Comparison of ENCODE assay signal across 14 cellular contexts in genomic region chr12:54140958-54141388, GRCh38. TPM values are rescaled to one million over a fixed set of nuclear protein-coding genes. Genes with fewer than 3 reads are reported as not detected.
DNase-seq lines count a peak whose midpoint lies in the region; ATAC-seq and TF ChIP-seq lines count a peak whose summit lies in the region.
"Had no signal": no experiment of that assay in that cellular context is flagged by ENCODE, and none has a peak within 500 bp of the region (broad histone marks: within the 10 kb centered on the region; RNA-seq: fewer than 3 reads in every experiment).

No MANE protein-coding gene starts in this region.

- peak overlapping the region; percentile 57 for H2AFZ ChIP-seq in osteoblast (ENCODE audit: low read length)

- no peaks in the 10 kb centered on the region for H3K79me2 ChIP-seq in osteoblast (ENCODE audit: insufficient read depth, low read length)

- DNase-seq in DMS 273 (lab: John Stamatoyannopoulos, UW; ENCODE audit: unreplicated experiment) (peak; percentile 53), DMS 273 treated with DMSO at 0.1 percent for 48 hours (lab: John Stamatoyannopoulos, UW) (no peak), Right ventricle myocardium superior (peak; percentile 48), osteoblast (ENCODE audit: insufficient read length, low spot score, missing footprints) (peak; percentile 84), vagina (ENCODE audit: extremely low spot score in 2 of 2) (no peak)
- DNase-seq in stimulated activated CD4-positive, alpha-beta T cell treated with anti-CD3 and anti-CD28 coated beads, Interleukin-4, amount 100 ng/mL, for 24 hours = no peak
- DNase-seq: activated CD8-positive, alpha-beta memory T cell treated with anti-CD3 and anti-CD28 coated beads, Interleukin-2, amount 10 ng/mL, durations not matched to agents 7 days and 5 days; Kasumi-1; natural killer cell; NCI-H2081 treated with DMSO at 0.1 percent for 48 hours; stimulated activated naive CD4-positive, alpha-beta T cell had no signal

- intact Hi-C loops in Right ventricle myocardium superior (cut with DNase I) (no loop called here), vagina (cut with DNase I) (no loop called here)

- no peaks in the 10 kb centered on the region for H3K36me3 ChIP-seq in osteoblast (ENCODE audit: insufficient read depth, low read length)
- no peaks in the 10 kb centered on the region for H3K36me3 ChIP-seq in vagina

- no peak overlapping the region for H3K27ac ChIP-seq in osteoblast (ENCODE audit: low read depth, low read length)
- H3K27ac ChIP-seq in vagina = peak overlapping the region; percentile 73
- H3K27ac ChIP-seq: 22Rv1 had no signal

- TF ChIP-seq POLR2A in vagina (IDR thresholded peaks at IDR 0.05) = no peak

- TF ChIP-seq CTCF in osteoblast (IDR thresholded peaks at IDR 0.05; ENCODE audit: extremely low read depth, low read depth, low read length) (no peak), vagina (IDR thresholded peaks at IDR 0.05) (no peak)

- peak overlapping the region; percentile 40 for H3K4me2 ChIP-seq in osteoblast (ENCODE audit: insufficient read depth, low read length)

- ATAC-seq in Right ventricle myocardium superior (ENCODE audit: poor library complexity) = peak; percentile 73
- ATAC-seq in GM18502 (IDR thresholded peaks at IDR 0.05; ENCODE audit: poor library complexity, unreplicated experiment) = no peak
- no peak for ATAC-seq in GM21390 (IDR thresholded peaks at IDR 0.05; ENCODE audit: unreplicated experiment)
- ATAC-seq: activated CD8-positive, alpha-beta memory T cell treated with anti-CD3 and anti-CD28 coated beads, Interleukin-2, amount 10 ng/mL, durations not matched to agents 7 days and 5 days; natural killer cell had no signal

- H3K4me3 ChIP-seq in osteoblast (ENCODE audit: insufficient read depth, low read length) = peak overlapping the region; percentile 8
- H3K4me3 ChIP-seq in vagina = no peak overlapping the region

- H3K9me3 ChIP-seq in osteoblast (ENCODE audit: low read depth, low read length) = no peaks in the 10 kb centered on the region
- no peaks in the 10 kb centered on the region for H3K9me3 ChIP-seq in vagina

- H3K27me3 ChIP-seq in osteoblast (ENCODE audit: insufficient read depth, low read length) (no peaks in the 10 kb centered on the region), vagina (no peaks in the 10 kb centered on the region)

- peaks cover 21% of the 10 kb centered on the region for H3K4me1 ChIP-seq in osteoblast (ENCODE audit: insufficient read depth, low read length)
- H3K4me1 ChIP-seq in vagina = peaks cover 24% of the 10 kb centered on the region

- peaks cover 4% of the 10 kb centered on the region for H4K20me1 ChIP-seq in osteoblast (ENCODE audit: insufficient read depth, low read length)

RNA-seq across cellular contexts. Expression of gene SMUG1, which starts 47.8 kb away (rescaled TPM):
- total RNA-seq in Right ventricle myocardium superior = 16.5 TPM
- total RNA-seq in osteoblast = 23.5 and 36.5 TPM in 2 replicates
- total RNA-seq in vagina = 16.5 TPM

Comparison
In these comparisons a context has a peak if more than half of its experiments do, and no peak if none do; other contexts are left out.
1. DNase-seq: peak in DMS 273 (single experiment), Right ventricle myocardium superior (single experiment) and osteoblast (single experiment); none in DMS 273 treated with DMSO at 0.1 percent for 48 hours (single experiment), vagina (0 of 2) and stimulated activated CD4-positive, alpha-beta T cell treated with anti-CD3 and anti-CD28 coated beads, Interleukin-4, amount 100 ng/mL, for 24 hours (single experiment).